In genomic region chr10:102313221-102313896, GRCh38 we compare ENCODE assay signal across 14 cellular contexts.
DNase-seq lines count a peak whose midpoint lies in the region; ATAC-seq and TF ChIP-seq lines count a peak whose summit lies in the region.
"Had no signal": no experiment of that assay in that cellular context is flagged by ENCODE, and none has a peak within 500 bp of the region (broad histone marks: within the 10 kb centered on the region; RNA-seq: fewer than 3 reads in every experiment).

No MANE protein-coding gene starts in this region.

- H3K9me3 ChIP-seq in gastrocnemius medialis = no peaks in the 10 kb centered on the region
- H3K9me3 ChIP-seq: BLaER1 had no signal

- in situ Hi-C loops in gastrocnemius medialis (cut with MboI; ENCODE audit: low sequenced_read_pairs in 4 of 4) = no loop called here

- intact Hi-C loops in gastrocnemius medialis (cut with DNase I; ENCODE audit: low total_unique reads) = no loop called here

- no peaks in the 10 kb centered on the region for H3K27me3 ChIP-seq in gastrocnemius medialis
- H3K27me3 ChIP-seq: BLaER1 had no signal

- ATAC-seq in SK-N-SH treated with all-trans-retinoic acid at 6 μM for 48 hours = peak; percentile 7; the same call in 2 of the 3 replicates
- ATAC-seq in gastrocnemius medialis = peak; percentile 71 to 87
- no peak for ATAC-seq in GM21529 (IDR thresholded peaks at IDR 0.05; ENCODE audit: unreplicated experiment)
- ATAC-seq in GM18868 (IDR thresholded peaks at IDR 0.05; ENCODE audit: unreplicated experiment) = no peak
- ATAC-seq in GM19467 (IDR thresholded peaks at IDR 0.05; ENCODE audit: unreplicated experiment) = no peak
- ATAC-seq: right cardiac atrium had no signal

- no peak for TF ChIP-seq CTCF in gastrocnemius medialis (IDR thresholded peaks at IDR 0.05 in 4 of 5, conservative IDR thresholded peaks at IDR 0.05 in 1 of 5)

- TF ChIP-seq POLR2A in gastrocnemius medialis (IDR thresholded peaks at IDR 0.05) = no peak

- no peak overlapping the region for H3K4me3 ChIP-seq in gastrocnemius medialis
- H3K4me3 ChIP-seq: BLaER1 had no signal

- H3K27ac ChIP-seq in gastrocnemius medialis = peak overlapping the region; percentile 70 to 84 (median 80)
- H3K27ac ChIP-seq: BLaER1 had no signal

- no peaks in the 10 kb centered on the region for H3K36me3 ChIP-seq in gastrocnemius medialis

- peaks cover 59 to 68% of the 10 kb centered on the region in 2 donors for H3K4me1 ChIP-seq in gastrocnemius medialis
- H3K4me1 ChIP-seq: BLaER1 had no signal

- DNase-seq in ELF-1 (ENCODE audit: low read depth, low spot score) (peak; percentile 26), islet precursor cell (peak; percentile 55), gastrocnemius medialis (no peak), NOMO-1 treated with DMSO at 0.1 percent for 48 hours (lab: John Stamatoyannopoulos, UW; ENCODE audit: unreplicated experiment) (no peak)
- DNase-seq: activated CD4-positive, alpha-beta T cell treated with anti-CD3 and anti-CD28 coated beads, Interleukin-2, amount 50 U/mL, for 4 hours; activated naive CD4-positive, alpha-beta T cell; NCI-H1105 treated with DMSO at 0.1 percent for 48 hours; NCI-H510A; right cardiac atrium had no signal

TF ChIP-seq in SK-N-SH treated with all-trans-retinoic acid at 6 μM for 48 hours, 23 proteins besides CTCF, POLR2A, EP300 and RAD21:
- TF ChIP-seq GLIS3 (CRISPR knock-in tag; IDR thresholded peaks at IDR 0.05) (no peak), CREB5 (CRISPR knock-in tag; IDR thresholded peaks at IDR 0.05; ENCODE audit: low read depth) (no peak), ZC3H10 (CRISPR knock-in tag; IDR thresholded peaks at IDR 0.05) (no peak), OSR1 (CRISPR knock-in tag; IDR thresholded peaks at IDR 0.05) (no peak), POU6F1 (CRISPR knock-in tag; IDR thresholded peaks at IDR 0.05; ENCODE audit: borderline replicate concordance, low read depth) (no peak), ESRRG (CRISPR knock-in tag; IDR thresholded peaks at IDR 0.05) (no peak), CSRNP3 (CRISPR knock-in tag; IDR thresholded peaks at IDR 0.05) (no peak), ZFP3 (CRISPR knock-in tag; IDR thresholded peaks at IDR 0.05) (no peak), TCF4 (CRISPR knock-in tag; IDR thresholded peaks at IDR 0.05; ENCODE audit: borderline replicate concordance) (no peak), ZFP30 (CRISPR knock-in tag; IDR thresholded peaks at IDR 0.05) (no peak), ZNF70 (CRISPR knock-in tag; IDR thresholded peaks at IDR 0.05) (no peak), SNAI2 (CRISPR knock-in tag; IDR thresholded peaks at IDR 0.05) (no peak), RARB (CRISPR knock-in tag; IDR thresholded peaks at IDR 0.05) (no peak)

Comparison
In these comparisons a context has a peak if more than half of its experiments do, and no peak if none do; other contexts are left out.
1. DNase-seq: peak in ELF-1 (single experiment) and islet precursor cell (single experiment); none in gastrocnemius medialis (0 of 2) and NOMO-1 treated with DMSO at 0.1 percent for 48 hours (single experiment).
2. ATAC-seq: peak in SK-N-SH treated with all-trans-retinoic acid at 6 μM for 48 hours (single experiment) and gastrocnemius medialis (2 of 2); none in GM21529 (single experiment), GM18868 (single experiment) and GM19467 (single experiment).